21 cellular contexts compared by ENCODE assay signal in genomic region chr6:168373389-168373788, GRCh38. TPM values are rescaled to one million over a fixed set of nuclear protein-coding genes. Genes with fewer than 3 reads are reported as not detected.
DNase-seq lines count a peak whose midpoint lies in the region; ATAC-seq and TF ChIP-seq lines count a peak whose summit lies in the region.
"Had no signal": no experiment of that assay in that cellular context is flagged by ENCODE, and none has a peak within 500 bp of the region (broad histone marks: within the 10 kb centered on the region; RNA-seq: fewer than 3 reads in every experiment).

No MANE protein-coding gene starts in this region.

- peaks cover 0 to 3% of the 10 kb centered on the region in 2 donors for H3K27me3 Mint-ChIP-seq in natural killer cell (ENCODE audit: low read depth in 2 of 2)

- no peak for ATAC-seq in left ventricle myocardium superior
- no peak for ATAC-seq in Right ventricle myocardium inferior
- ATAC-seq in natural killer cell = no peak
- ATAC-seq: A549, HCT116 had no signal

- no peaks in the 10 kb centered on the region for H3K9me3 Mint-ChIP-seq in natural killer cell

- peaks cover 0 to 9% (median 3%) of the 10 kb centered on the region in 6 donors for H3K4me1 ChIP-seq in spleen
- H3K4me1 ChIP-seq: A549 had no signal

- WGBS in spleen, 5 donors = 87 to 93% (median 93%) methylated on average over 7 of the region's 7 CpGs

- TF ChIP-seq CTCF in spleen (IDR thresholded peaks at IDR 0.05 in 8 of 11, conservative IDR thresholded peaks at IDR 0.05 in 3 of 11) (no peak), natural killer cell (IDR thresholded peaks at IDR 0.05) (no peak)

- no peak for TF ChIP-seq POLR2A in spleen (IDR thresholded peaks at IDR 0.05)

- intact Hi-C loops in left ventricle myocardium superior (cut with micrococcal nuclease) (loop anchor here (10.0 kb wide), 1 partner anchor 511 kb away; no protein-coding TSS in a partner anchor), Right ventricle myocardium inferior (cut with DNase I) (loop anchor here (5.0 kb wide), 1 partner anchor 244 kb away; no protein-coding TSS in a partner anchor), spleen (cut with DNase I; ENCODE audit: low total_unique reads) (loop anchor here (5.0 kb wide), 1 partner anchor 509 kb away; no protein-coding TSS in a partner anchor), natural killer cell (cut with micrococcal nuclease) (loop anchor here (5.0 kb wide), 1 partner anchor 584 kb away; no protein-coding TSS in a partner anchor)

- H3K36me3 Mint-ChIP-seq in natural killer cell = no peaks in the 10 kb centered on the region
- H3K36me3 Mint-ChIP-seq: CD4-positive, alpha-beta memory T cell had no signal

- H3K27me3 ChIP-seq in spleen (replicated peaks in 1 of 7) = peaks cover 0 to 27% (median 0%) of the 10 kb centered on the region in 7 donors
- H3K27me3 ChIP-seq: BLaER1 treated with 17β-estradiol and CSF1 and Interleukin-3, amounts not matched to agents 10 nM and 100 nM had no signal

- no peak overlapping the region for H3K4me3 ChIP-seq in spleen
- H3K4me3 ChIP-seq: A549; BLaER1 treated with 17β-estradiol and CSF1 and Interleukin-3, amounts not matched to agents 10 nM and 100 nM had no signal

- H3K27ac ChIP-seq in spleen = no peak overlapping the region
- H3K27ac ChIP-seq: A549; BLaER1 treated with 17β-estradiol and CSF1 and Interleukin-3, amounts not matched to agents 10 nM and 100 nM had no signal

- no peak overlapping the region for H3K27ac Mint-ChIP-seq in natural killer cell
- H3K27ac Mint-ChIP-seq: CD4-positive, alpha-beta memory T cell had no signal

- peak; percentile 2 for DNase-seq in left ventricle myocardium superior
- no peak for DNase-seq in Right ventricle myocardium inferior (ENCODE audit: missing footprints)
- DNase-seq in mesenteric fat pad (ENCODE audit: low spot score) = peak; percentile 49
- DNase-seq in spleen = peak; percentile 34
- no peak for DNase-seq in dermis blood vessel endothelial cell
- DNase-seq in DMS 273 (lab: John Stamatoyannopoulos, UW; ENCODE audit: unreplicated experiment) = no peak
- DNase-seq in natural killer cell = no peak
- DNase-seq: AML-193; CD4-positive, alpha-beta memory T cell; DND-41; IMR-90; KG1; NCI-H1048; NCI-H2171 treated with DMSO at 0.1 percent for 48 hours; NCI-H446; NCI-H524 treated with DMSO at 0.1 percent for 48 hours had no signal

- H3K4me1 Mint-ChIP-seq in natural killer cell = peaks cover 0 to 5% of the 10 kb centered on the region in 2 donors

- no peaks in the 10 kb centered on the region for H3K36me3 ChIP-seq in spleen
- H3K36me3 ChIP-seq: BLaER1 treated with 17β-estradiol and CSF1 and Interleukin-3, amounts not matched to agents 10 nM and 100 nM had no signal

- H3K4me3 Mint-ChIP-seq in natural killer cell = no peak overlapping the region
- H3K4me3 Mint-ChIP-seq: CD4-positive, alpha-beta memory T cell had no signal

- peaks cover 0 to 5% (median 0%) of the 10 kb centered on the region in 8 donors for H3K9me3 ChIP-seq in spleen
- H3K9me3 ChIP-seq: A549 had no signal

RNA-seq across cellular contexts. Expression of gene DACT2, which starts 53.8 kb away (rescaled TPM):
- 0.92 TPM for total RNA-seq in left ventricle myocardium superior
- total RNA-seq in Right ventricle myocardium inferior = 1.0 TPM
- total RNA-seq in mesenteric fat pad = 0.48 TPM
- not detected for total RNA-seq in spleen
- polyA plus RNA-seq in spleen = under 1 TPM in 2 of 3 donors, not detected in 1; 0.04 to 0.09 TPM
- total RNA-seq in dermis blood vessel endothelial cell = not detected in 2 replicates
- not detected for total RNA-seq in natural killer cell
- total RNA-seq: CD4-positive, alpha-beta memory T cell; H4; IMR-90; SK-MEL-5 had no signal
- polyA plus RNA-seq: CD4-positive, alpha-beta memory T cell; IMR-90 had no signal

Comparison
In these comparisons a context has a peak if more than half of its experiments do, and no peak if none do; other contexts are left out.
1. DNase-seq: peak in left ventricle myocardium superior (single experiment), mesenteric fat pad (single experiment) and spleen (single experiment); none in Right ventricle myocardium inferior (single experiment), dermis blood vessel endothelial cell (single experiment), DMS 273 (single experiment) and natural killer cell (single experiment).